Comparison of ENCODE assay signal across 1 cellular context in genomic region chr10:122078326-122078725, GRCh38.
TF ChIP-seq lines count a peak whose summit lies in the region.

No MANE protein-coding gene starts in this region.

TF ChIP-seq in GM23338, 12 proteins besides CTCF, POLR2A, EP300 and RAD21 (continued from another document):
- TF ChIP-seq ZNF462 (CRISPR knock-in tag; IDR thresholded peaks at IDR 0.05), result no peak
